In genomic region chr9:125374443-125375309, GRCh38 we compare ENCODE assay signal across 8 cellular contexts.
DNase-seq lines count a peak whose midpoint lies in the region; ATAC-seq and TF ChIP-seq lines count a peak whose summit lies in the region.

No MANE protein-coding gene starts in this region.

- no peaks in the 10 kb centered on the region for H3K27me3 Mint-ChIP-seq in Calu3 (ENCODE audit: unreplicated experiment)
- H3K27me3 Mint-ChIP-seq in activated CD4-positive, alpha-beta T cell treated with anti-CD3 and anti-CD28 coated beads, Interleukin-2, amount 10 ng/mL, durations not matched to agents 7 days and 5 days = peaks cover 7% of the 10 kb centered on the region

- POLR2A ChIA-PET in activated CD4-positive, alpha-beta T cell treated with anti-CD3 and anti-CD28 coated beads, Interleukin-2, amount 10 ng/mL, durations not matched to agents 7 days and 5 days (lab: Charles Lee) = no interaction called here

- H3K4me3 ChIP-seq in lower lobe of right lung = peak overlapping the region; percentile 40

- H3K9me3 ChIP-seq in lower lobe of right lung = no peaks in the 10 kb centered on the region

- BruUV-seq in Calu3 (replicated peaks; lab: Mats Ljungman, UMichigan) = no TSS peak

- DNase-seq in Calu3 (peak; percentile 66), NCI-H510A (lab: John Stamatoyannopoulos, UW) (peak; percentile 61), dermis microvascular lymphatic vessel endothelial cell (ENCODE audit: low read depth in 2 of 2) (peak; percentile 45 to 72), lower lobe of right lung (peak; percentile 68)
- peak; percentile 75 for DNase-seq in activated CD4-positive, alpha-beta T cell treated with anti-CD3 and anti-CD28 coated beads, Interleukin-2, amount 10 ng/mL, durations not matched to agents 7 days and 5 days
- peak; percentile 56 to 62 for DNase-seq in stimulated activated CD4-positive, alpha-beta T cell treated with anti-CD3 and anti-CD28 coated beads, Interleukin-4, amount 100 ng/mL, for 48 hours (ENCODE audit: low read depth in 2 of 2)

- no peaks in the 10 kb centered on the region for H3K36me3 Mint-ChIP-seq in Calu3 (ENCODE audit: insufficient read depth, unreplicated experiment)
- H3K36me3 Mint-ChIP-seq in activated CD4-positive, alpha-beta T cell treated with anti-CD3 and anti-CD28 coated beads, Interleukin-2, amount 10 ng/mL, durations not matched to agents 7 days and 5 days (ENCODE audit: low read depth) = no peaks in the 10 kb centered on the region

- no peaks in the 10 kb centered on the region for H3K36me3 ChIP-seq in lower lobe of right lung

- H3K4me1 Mint-ChIP-seq in Calu3 (ENCODE audit: low read depth, unreplicated experiment) = no peaks in the 10 kb centered on the region
- H3K4me1 Mint-ChIP-seq in activated CD4-positive, alpha-beta T cell treated with anti-CD3 and anti-CD28 coated beads, Interleukin-2, amount 10 ng/mL, durations not matched to agents 7 days and 5 days = peaks cover 5% of the 10 kb centered on the region

- CTCF ChIA-PET in Calu3 (lab: Charles Lee) = no interaction called here
- CTCF ChIA-PET in activated CD4-positive, alpha-beta T cell treated with anti-CD3 and anti-CD28 coated beads, Interleukin-2, amount 10 ng/mL, durations not matched to agents 7 days and 5 days (lab: Charles Lee) = interaction anchor here (1.2 to 1.3 kb wide), 2 partner anchors 483 to 522 kb away, joined by 3 read pairs; partner anchors contain the start of gene WDR38

- no peaks in the 10 kb centered on the region for H3K9me3 Mint-ChIP-seq in Calu3 (ENCODE audit: low read depth, unreplicated experiment)
- H3K9me3 Mint-ChIP-seq in activated CD4-positive, alpha-beta T cell treated with anti-CD3 and anti-CD28 coated beads, Interleukin-2, amount 10 ng/mL, durations not matched to agents 7 days and 5 days = no peaks in the 10 kb centered on the region

- TF ChIP-seq CTCF in Calu3 (IDR thresholded peaks at IDR 0.05; ENCODE audit: unreplicated experiment) (peak; percentile 66), lower lobe of right lung (IDR thresholded peaks at IDR 0.05) (peak; percentile 80)

- ATAC-seq in HG02610 (IDR thresholded peaks at IDR 0.05; ENCODE audit: unreplicated experiment) = peak; percentile 77
- peak; percentile 90 to 92 for ATAC-seq in lower lobe of right lung
- ATAC-seq in GM21576 (IDR thresholded peaks at IDR 0.05; ENCODE audit: unreplicated experiment) = no peak

- H3K27ac Mint-ChIP-seq in Calu3 (ENCODE audit: unreplicated experiment) = no peak overlapping the region
- H3K27ac Mint-ChIP-seq in activated CD4-positive, alpha-beta T cell treated with anti-CD3 and anti-CD28 coated beads, Interleukin-2, amount 10 ng/mL, durations not matched to agents 7 days and 5 days = no peak overlapping the region

- H3K27me3 ChIP-seq in lower lobe of right lung (ENCODE audit: low read depth) = peaks cover 5% of the 10 kb centered on the region

- H3K4me1 ChIP-seq in lower lobe of right lung = peaks cover 10% of the 10 kb centered on the region

- intact Hi-C loops in Calu3 (cut with micrococcal nuclease; ENCODE audit: unreplicated experiment) (loop anchor here (5.0 kb wide), 1 partner anchor 117 kb away; no protein-coding TSS in a partner anchor), lower lobe of right lung (cut with DNase I) (no loop called here)

- peak overlapping the region; percentile 24 for H3K4me3 Mint-ChIP-seq in Calu3 (ENCODE audit: low read depth, unreplicated experiment)
- H3K4me3 Mint-ChIP-seq in activated CD4-positive, alpha-beta T cell treated with anti-CD3 and anti-CD28 coated beads, Interleukin-2, amount 10 ng/mL, durations not matched to agents 7 days and 5 days = peak overlapping the region; percentile 43

- no peak overlapping the region for H3K27ac ChIP-seq in lower lobe of right lung
